Comparison of ENCODE assay signal across 8 cellular contexts in genomic region chr9:35488566-35489312, GRCh38. TPM values are rescaled to one million over a fixed set of nuclear protein-coding genes. Genes with fewer than 3 reads are reported as not detected.
DNase-seq lines count a peak whose midpoint lies in the region; ATAC-seq, FAIRE-seq and TF ChIP-seq lines count a peak whose summit lies in the region.

No MANE protein-coding gene starts in this region.

- H3K27me3 ChIP-seq in A673 (replicated peaks; ENCODE audit: insufficient read depth, low read depth, low read length, poor library complexity) (no peaks in the 10 kb centered on the region), Loucy (ENCODE audit: insufficient read depth, low read length, poor library complexity, severe bottlenecking) (no peaks in the 10 kb centered on the region), muscle layer of duodenum (ENCODE audit: low read depth, low read length) (no peaks in the 10 kb centered on the region)

- peak overlapping the region; percentile 91 for H3K4me2 ChIP-seq in Loucy (ENCODE audit: low read depth, low read length, poor library complexity, severe bottlenecking)

- TF ChIP-seq CTCF in A673 (conservative IDR thresholded peaks at IDR 0.05; ENCODE audit: low read depth, low read length): no peak
- TF ChIP-seq CTCF in Loucy (conservative IDR thresholded peaks at IDR 0.05; ENCODE audit: low read length): no peak
- TF ChIP-seq CTCF in choroid plexus epithelial cell (conservative IDR thresholded peaks at IDR 0.05; ENCODE audit: low read depth, low read length): no peak

- no peaks in the 10 kb centered on the region for H4K20me1 ChIP-seq in Loucy (ENCODE audit: insufficient read depth, low read length, poor library complexity, severe bottlenecking)

- no peaks in the 10 kb centered on the region for H3K9me2 ChIP-seq in Loucy (replicated peaks; ENCODE audit: low read depth, low read length)

- H3K79me2 ChIP-seq in Loucy (ENCODE audit: insufficient read depth, low read length): peaks cover 11% of the 10 kb centered on the region; the same call in 1 of the 2 replicates

- FAIRE-seq in RCC 7860 (lab: Jason Lieb, UNC): no peak

- DNase-seq in A673 (ENCODE audit: low spot score) (no peak), choroid plexus epithelial cell (ENCODE audit: low read depth) (no peak), RCC 7860 (ENCODE audit: low spot score) (no peak)
- DNase-seq in stimulated activated CD4-positive, alpha-beta T cell treated with anti-CD3 and anti-CD28 coated beads, Interleukin-2, amount 100 ng/mL, for 24 hours: no peak

- peak overlapping the region; percentile 78 for H3K9ac ChIP-seq in Loucy (ENCODE audit: low read depth, low read length, poor library complexity, severe bottlenecking)

- no TSS peak for BruUV-seq in A673 (replicated peaks; lab: Mats Ljungman, UMichigan)

- CTCF ChIA-PET in A673 (lab: Charles Lee): interaction anchor here (1.0 to 1.6 kb wide), 2 partner anchors 15 to 65 kb away, joined by 3 to 17 read pairs; no protein-coding TSS in a partner anchor

- no peaks in the 10 kb centered on the region for H3K9me3 ChIP-seq in A673 (ENCODE audit: low read depth, low read length, poor library complexity, severe bottlenecking)
- no peaks in the 10 kb centered on the region for H3K9me3 ChIP-seq in Loucy (ENCODE audit: insufficient read depth, low read depth, low read length)
- peaks cover 0 to 3% of the 10 kb centered on the region in 2 donors for H3K9me3 ChIP-seq in muscle layer of duodenum (ENCODE audit: control insufficient read depth in 1 of 2, low read length in 2 of 2)

- H3K36me3 ChIP-seq in A673 (ENCODE audit: insufficient read depth, low read length, poor library complexity, severe bottlenecking) (no peaks in the 10 kb centered on the region), Loucy (ENCODE audit: insufficient read depth, low read length) (no peaks in the 10 kb centered on the region), muscle layer of duodenum (ENCODE audit: control insufficient read depth in 1 of 2, insufficient read depth in 2 of 2, low read length in 2 of 2) (peaks cover 0 to 5% of the 10 kb centered on the region in 2 donors)

- peak overlapping the region; percentile 87 for H3K27ac ChIP-seq in A673 (ENCODE audit: low read depth, low read length, poor library complexity, severe bottlenecking)
- peak overlapping the region; percentile 90 for H3K27ac ChIP-seq in muscle layer of duodenum (ENCODE audit: low read length)

- intact Hi-C loops in A673 (cut with micrococcal nuclease; ENCODE audit: unreplicated experiment): loop anchor here (1.0 kb wide), 1 partner anchor 66 kb away; no protein-coding TSS in a partner anchor

- peak overlapping the region; percentile 93 for H2AFZ ChIP-seq in Loucy (ENCODE audit: low read length)

- POLR2A ChIA-PET in A673 (lab: Charles Lee; ENCODE audit: low non-redundant PET): no interaction called here

- H3K4me3 ChIP-seq in A673 (ENCODE audit: low read depth, low read length, poor library complexity, severe bottlenecking) (peak overlapping the region; percentile 80), Loucy (ENCODE audit: low read length, poor library complexity, severe bottlenecking) (peak overlapping the region; percentile 78), choroid plexus epithelial cell (ENCODE audit: low read depth, low read length) (peak overlapping the region; percentile 94), muscle layer of duodenum (ENCODE audit: low read depth in 1 of 2, low read length in 2 of 2) (peak overlapping the region; percentile 74 to 88)

- ATAC-seq in HG02759 (IDR thresholded peaks at IDR 0.05; ENCODE audit: unreplicated experiment): no peak
- ATAC-seq in GM18520 (IDR thresholded peaks at IDR 0.05; ENCODE audit: unreplicated experiment): no peak

- H3F3A ChIP-seq in Loucy (ENCODE audit: low read depth): peaks cover 18% of the 10 kb centered on the region

- H3K4me1 ChIP-seq in A673 (ENCODE audit: insufficient read depth, low read length, poor library complexity, severe bottlenecking) (peaks cover 27% of the 10 kb centered on the region), Loucy (ENCODE audit: insufficient read depth, low read length, poor library complexity, severe bottlenecking) (peaks cover 34% of the 10 kb centered on the region), muscle layer of duodenum (ENCODE audit: control insufficient read depth in 1 of 2, insufficient read depth in 2 of 2, low read length in 2 of 2) (peaks cover 4 to 16% of the 10 kb centered on the region in 2 donors)

RNA-seq across cellular contexts. Expression of gene RUSC2, which starts 1.2 kb away (rescaled TPM):
- total RNA-seq in A673 (2021): 19.4 and 22.2 TPM in 2 replicates
